Comparison of ENCODE assay signal across 8 cellular contexts in the genomic region with DNA sequence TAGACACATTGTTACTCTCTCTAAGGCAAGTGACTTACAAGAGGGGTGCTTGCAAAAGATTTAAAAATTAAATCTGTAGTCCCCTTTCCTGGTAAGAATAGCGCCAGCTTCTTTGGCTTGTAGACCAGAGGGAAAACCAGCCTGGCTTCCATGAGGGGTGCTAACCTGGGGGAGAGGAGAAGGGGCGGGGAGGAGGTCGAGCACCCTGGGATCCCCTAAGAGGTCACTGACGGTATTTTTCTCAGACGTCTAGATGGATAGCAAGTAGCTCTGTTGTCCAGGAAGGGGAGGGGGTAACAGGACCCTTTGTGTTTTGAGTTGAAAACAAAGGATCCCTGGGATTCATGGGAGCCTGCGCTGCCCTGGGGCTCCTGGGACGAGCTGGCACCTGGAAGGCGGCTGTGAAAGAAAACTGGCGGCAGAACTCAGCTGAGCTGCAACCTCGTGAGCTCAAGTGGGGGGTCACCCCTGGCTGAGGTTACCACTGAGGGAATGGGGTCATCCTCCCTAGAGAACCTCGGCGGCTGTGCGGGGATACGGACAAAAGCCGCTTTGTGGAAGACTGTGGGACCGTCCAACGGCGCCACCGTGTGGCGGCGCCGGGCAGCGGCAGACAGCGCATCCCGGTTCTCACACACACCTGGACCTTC. TPM values are rescaled to one million over a fixed set of nuclear protein-coding genes. Genes with fewer than 3 reads are reported as not detected.
A peak's percentile ranks its signal among the peaks of the same experiment; 100 is the strongest.
DNase-seq lines count a peak whose midpoint lies in the region; ATAC-seq and TF ChIP-seq lines count a peak whose summit lies in the region.

No MANE protein-coding gene starts in this region.

- H3K4me3 ChIP-seq in OCI-LY3 (ENCODE audit: low read length) (peak overlapping the region; percentile 63), upper lobe of left lung (peak overlapping the region in 1 of 4 donors; percentile 21)

- H3K36me3 ChIP-seq in OCI-LY3 (replicated peaks; ENCODE audit: low read depth, low read length) = no peaks in the 10 kb centered on the region
- no peaks in the 10 kb centered on the region for H3K36me3 ChIP-seq in upper lobe of left lung

- H3K9ac ChIP-seq in OCI-LY3 (ENCODE audit: low read length) = no peak overlapping the region

- no peaks in the 10 kb centered on the region for H3K79me2 ChIP-seq in OCI-LY3 (ENCODE audit: low read length)

- H4K20me1 ChIP-seq in OCI-LY3 (ENCODE audit: insufficient read depth, low read length) = no peaks in the 10 kb centered on the region

- H2AFZ ChIP-seq in OCI-LY3 (ENCODE audit: low read depth, low read length) = 0 out of 2 replicates have a peak overlapping the region, but pooled peaks have one; percentile 34

- H3K9me3 Mint-ChIP-seq in activated T-helper 17 cell treated with anti-CD3 and anti-CD28 coated beads, Interleukin-2, amount 50 U/mL, for 72 hours = no peaks in the 10 kb centered on the region

- WGBS in upper lobe of left lung, 2 donors = 12 to 35% methylated on average over 10 to 25 of the region's 25 CpGs

- peak overlapping the region; percentile 66 for H3K4me2 ChIP-seq in OCI-LY3 (ENCODE audit: low read length)

- TF ChIP-seq EP300 in upper lobe of left lung (IDR thresholded peaks at IDR 0.05) = no peak

- H3K4me1 Mint-ChIP-seq in activated T-helper 17 cell treated with anti-CD3 and anti-CD28 coated beads, Interleukin-2, amount 50 U/mL, for 72 hours = no peaks in the 10 kb centered on the region

- H3K27me3 Mint-ChIP-seq in activated T-helper 17 cell treated with anti-CD3 and anti-CD28 coated beads, Interleukin-2, amount 50 U/mL, for 72 hours = peaks cover 61% of the 10 kb centered on the region

- ATAC-seq in GM19372 (IDR thresholded peaks at IDR 0.05; ENCODE audit: low read depth, unreplicated experiment) (peak; percentile 84), HG03469 (IDR thresholded peaks at IDR 0.05; ENCODE audit: unreplicated experiment) (peak; percentile 67), upper lobe of left lung (ENCODE audit: low FRiP score in 2 of 2) (peak; percentile 80 to 83)
- peak; percentile 62 for ATAC-seq in activated T-helper 17 cell treated with anti-CD3 and anti-CD28 coated beads, Interleukin-2, amount 50 U/mL, for 72 hours (replicated peaks)

- H3K4me1 ChIP-seq in OCI-LY3 (ENCODE audit: low read length) = peaks cover 8% of the 10 kb centered on the region
- peaks cover 0 to 13% (median 7%) of the 10 kb centered on the region in 4 donors for H3K4me1 ChIP-seq in upper lobe of left lung

- no peaks in the 10 kb centered on the region for H3K36me3 Mint-ChIP-seq in activated T-helper 17 cell treated with anti-CD3 and anti-CD28 coated beads, Interleukin-2, amount 50 U/mL, for 72 hours (ENCODE audit: low read depth)

- no peak for TF ChIP-seq POLR2A in upper lobe of left lung (IDR thresholded peaks at IDR 0.05)

- no peak overlapping the region for H3K27ac ChIP-seq in OCI-LY3 (ENCODE audit: low read length)
- no peak overlapping the region for H3K27ac ChIP-seq in upper lobe of left lung

- no peak overlapping the region for H3K4me3 Mint-ChIP-seq in activated T-helper 17 cell treated with anti-CD3 and anti-CD28 coated beads, Interleukin-2, amount 50 U/mL, for 72 hours

- no peaks in the 10 kb centered on the region for H3K9me3 ChIP-seq in OCI-LY3 (ENCODE audit: insufficient read depth, low read length)
- H3K9me3 ChIP-seq in upper lobe of left lung = no peaks in the 10 kb centered on the region

- TF ChIP-seq CTCF in OCI-LY3 (IDR thresholded peaks at IDR 0.05; ENCODE audit: low read depth, low read length) (peak; percentile 92), upper lobe of left lung (IDR thresholded peaks at IDR 0.05) (peak; percentile 70 to 88 (median 82))

- H3K27me3 ChIP-seq in OCI-LY3 (ENCODE audit: low read depth, low read length) = peaks cover 57% of the 10 kb centered on the region
- no peaks in the 10 kb centered on the region for H3K27me3 ChIP-seq in upper lobe of left lung

- H3K27ac Mint-ChIP-seq in activated T-helper 17 cell treated with anti-CD3 and anti-CD28 coated beads, Interleukin-2, amount 50 U/mL, for 72 hours = no peak overlapping the region

- DNase-seq in COR-L47 (lab: John Stamatoyannopoulos, UW) (peak; percentile 26), germinal center (ENCODE audit: low spot score) (peak; percentile 65), nucleus accumbens (lab: John Stamatoyannopoulos, UW) (peak in 50 of 56 donors; percentile 6 to 79 (median 37)), upper lobe of left lung (peak; percentile 62 to 93)

RNA-seq across cellular contexts. Expression of a gene that starts 37.8 kb away (rescaled TPM):
- total RNA-seq in activated T-helper 17 cell treated with anti-CD3 and anti-CD28 coated beads, Interleukin-2, amount 50 U/mL, for 72 hours = 10 to 100 TPM; 37.0 to 69.2 TPM
- 10 to 100 TPM; 23.4 to 34.3 (median 30.7) TPM for total RNA-seq in upper lobe of left lung

RNA-seq across cellular contexts. Expression of a gene that starts 48.1 kb away (rescaled TPM):
- not detected for total RNA-seq in activated T-helper 17 cell treated with anti-CD3 and anti-CD28 coated beads, Interleukin-2, amount 50 U/mL, for 72 hours
- 10 to 100 TPM; 30.4 to 96.9 (median 55.0) TPM for total RNA-seq in upper lobe of left lung

Comparison
In these comparisons a context has a peak if more than half of its experiments do, and no peak if none do; other contexts are left out.
1. DNase-seq: peak in every context shown above with its lines; median percentile 78 in upper lobe of left lung; 65 in germinal center; 37 in nucleus accumbens; 26 in COR-L47.
2. RNA of a gene that starts 48.1 kb away (total RNA-seq): 30.4 to 96.9 TPM in upper lobe of left lung; not detected in activated T-helper 17 cell treated with anti-CD3 and anti-CD28 coated beads, Interleukin-2, amount 50 U/mL, for 72 hours; every median in the first group is over 10 times any median in the second.
3. Peak in every context shown above with its lines, with median percentiles within 50 percentile points of each other: ATAC-seq.